23 cellular contexts compared by ENCODE assay signal in genomic region chrX:9880912-9881311, GRCh38.
"Had no signal": no experiment of that assay in that cellular context is flagged by ENCODE, and none has a peak within 500 bp of the region (broad histone marks: within the 10 kb centered on the region; RNA-seq: fewer than 3 reads in every experiment).

No MANE protein-coding gene starts in this region.

- H3K27me3 ChIP-seq: hepatocyte, pancreas, vagina had no signal

- H3K27ac ChIP-seq: heart right ventricle, hepatocyte, left ventricle myocardium inferior, pancreas, prostate gland, tibial nerve, vagina had no signal

- ATAC-seq: heart right ventricle; left cardiac atrium; naive thymus-derived CD8-positive, alpha-beta T cell; pancreas; right cardiac atrium; stimulated activated memory B cell treated with anti-CD40 and anti-IgM and Interleukin-4, amounts not matched to agents 10 μg/mL and 1 μg/mL and 100 μg/mL, for 72 hours; stimulated activated naive CD8-positive, alpha-beta T cell treated with anti-CD3 and anti-CD28 coated beads, Interleukin-15, amount 100 ng/mL, for 72 hours had no signal

- DNase-seq: heart right ventricle; islet precursor cell; left cardiac atrium; left ventricle myocardium inferior; naive thymus-derived CD8-positive, alpha-beta T cell; nucleus accumbens; pancreas; posterior cingulate gyrus; retina; right cardiac atrium; stimulated activated CD4-positive, alpha-beta T cell treated with anti-CD3 and anti-CD28 coated beads, Interleukin-1b, Interleukin-23, amount 100 ng/mL, for 48 hours; stimulated activated CD4-positive, alpha-beta T cell treated with anti-CD3 and anti-CD28 coated beads, Interleukin-2, amount 100 ng/mL, for 48 hours; stimulated activated CD4-positive, alpha-beta T cell treated with anti-CD3 and anti-CD28 coated beads, Interleukin-4, amount 100 ng/mL, for 4 hours; stimulated activated CD8-positive, alpha-beta memory T cell treated with anti-CD3 and anti-CD28 coated beads, Interleukin-4, amount 100 ng/mL, for 48 hours; stimulated activated naive CD4-positive, alpha-beta T cell treated with Interleukin-2 at 50 U/mL for 16 hours; stimulated activated naive CD8-positive, alpha-beta T cell treated with anti-CD3 and anti-CD28 coated beads, Interleukin-15, amount 100 ng/mL, for 72 hours; substantia nigra had no signal

- H3K9me3 ChIP-seq: heart right ventricle, left ventricle myocardium inferior, pancreas, prostate gland, tibial nerve, vagina had no signal

- H3K4me3 ChIP-seq: heart right ventricle, hepatocyte, left ventricle myocardium inferior, pancreas, prostate gland, smooth muscle cell, tibial nerve, vagina had no signal

- H3K4me1 ChIP-seq: pancreas, prostate gland, tibial nerve, vagina had no signal

- H3K36me3 ChIP-seq: heart right ventricle, left ventricle myocardium inferior, pancreas, prostate gland, tibial nerve, vagina had no signal
